Comparison of ENCODE assay signal across 1 cellular context in the genomic region with DNA sequence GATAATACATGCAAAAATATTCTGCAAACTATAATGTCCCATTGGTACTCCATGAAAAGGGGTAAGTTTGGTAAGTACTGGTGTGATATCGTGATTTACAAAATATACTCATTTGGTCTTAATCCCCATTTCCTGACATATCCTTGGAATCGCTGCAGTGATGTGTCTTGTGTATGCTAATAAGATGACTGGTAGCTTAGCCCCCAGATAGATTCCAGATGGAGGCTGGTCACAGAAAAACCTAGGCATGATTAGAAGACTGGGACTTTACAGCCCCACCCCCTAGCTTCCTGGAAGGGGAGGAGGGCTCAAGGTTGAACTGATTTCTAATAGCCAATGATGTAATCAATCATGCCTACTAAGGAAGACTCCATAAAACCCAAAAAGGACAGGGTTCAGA.
TF ChIP-seq lines count a peak whose summit lies in the region.

No MANE protein-coding gene starts in this region.

TF ChIP-seq in IMR-90, 13 proteins besides CTCF, POLR2A, EP300 and RAD21:
- no peak for TF ChIP-seq BHLHE40 (IDR thresholded peaks at IDR 0.05; ENCODE audit: low read depth, low read length)
- no peak for TF ChIP-seq MXI1 (IDR thresholded peaks at IDR 0.05; ENCODE audit: borderline replicate concordance, low read depth, low read length)
- no peak for TF ChIP-seq SMC3 (IDR thresholded peaks at IDR 0.05; ENCODE audit: low read depth, low read length)
- TF ChIP-seq CHD1 (IDR thresholded peaks at IDR 0.05; ENCODE audit: low read depth, low read length): no peak
- TF ChIP-seq ELK1 (IDR thresholded peaks at IDR 0.05; ENCODE audit: borderline replicate concordance, low read depth, low read length): no peak
- TF ChIP-seq RCOR1 (IDR thresholded peaks at IDR 0.05; ENCODE audit: insufficient replicate concordance, low read length): no peak
TF ChIP-seq in IMR-90: peak in this region for 0.
